8 cellular contexts compared by ENCODE assay signal in genomic region chr11:62705880-62706831, GRCh38. TPM values are rescaled to one million over a fixed set of nuclear protein-coding genes. Genes with fewer than 3 reads are reported as not detected.
DNase-seq lines count a peak whose midpoint lies in the region; ATAC-seq, FAIRE-seq and TF ChIP-seq lines count a peak whose summit lies in the region.

No MANE protein-coding gene starts in this region.

- H3K27me3 ChIP-seq in Karpas-422 (ENCODE audit: low read length) (no peaks in the 10 kb centered on the region), Peyer's patch (no peaks in the 10 kb centered on the region), esophagus muscularis mucosa (no peaks in the 10 kb centered on the region)

- peaks cover 1 to 12% of the 10 kb centered on the region in 2 donors for H3K36me3 Mint-ChIP-seq in activated T-cell treated with anti-CD3 and anti-CD28 coated beads, Interleukin-2, amount 50 U/mL, for 72 hours (ENCODE audit: insufficient read depth in 2 of 2)

- H3K9me3 ChIP-seq in Karpas-422 (ENCODE audit: low read length) (no peaks in the 10 kb centered on the region), Peyer's patch (no peaks in the 10 kb centered on the region), esophagus muscularis mucosa (no peaks in the 10 kb centered on the region)

- H3K4me1 ChIP-seq in Karpas-422 (ENCODE audit: low read length) = peaks cover 38% of the 10 kb centered on the region
- peaks cover 0 to 35% (median 12%) of the 10 kb centered on the region in 4 donors for H3K4me1 ChIP-seq in Peyer's patch
- peaks cover 34 to 51% (median 44%) of the 10 kb centered on the region in 4 donors for H3K4me1 ChIP-seq in esophagus muscularis mucosa

- H3K4me3 ChIP-seq in Karpas-422 (ENCODE audit: low read length) (peak overlapping the region; percentile 88), Peyer's patch (peak overlapping the region; percentile 63 to 87 (median 79)), esophagus muscularis mucosa (peak overlapping the region; percentile 69 to 77 (median 74))

- intact Hi-C loops in esophagus muscularis mucosa (cut with DNase I) = no loop called here

- H3K27ac ChIP-seq in Karpas-422 (ENCODE audit: low read length) = peak overlapping the region; percentile 57
- peak overlapping the region; percentile 67 to 78 (median 73) for H3K27ac ChIP-seq in Peyer's patch
- H3K27ac ChIP-seq in esophagus muscularis mucosa (replicated peaks in 1 of 4) = peak overlapping the region; percentile 78 to 95 (median 86)

- DNase-seq in D721Med (ENCODE audit: insufficient read length, low spot score) = peak; percentile 84
- DNase-seq in Karpas-422 = peak; percentile 97
- DNase-seq in Peyer's patch = peak; percentile 95 to 97 (median 97)
- peak; percentile 93 to 95 for DNase-seq in activated T-cell treated with anti-CD3 and anti-CD28 coated beads, Interleukin-2, amount 50 U/mL, for 72 hours
- DNase-seq in esophagus muscularis mucosa (ENCODE audit: extremely low spot score) = peak; percentile 98
- peak; percentile 95 for DNase-seq in myocyte (ENCODE audit: low read depth)
- peak; percentile 90 to 94 for DNase-seq in stimulated activated CD8-positive, alpha-beta memory T cell treated with anti-CD3 and anti-CD28 coated beads, Interleukin-7, amount 100 ng/mL, for 1 hour (ENCODE audit: low read depth in 2 of 2)

- no peaks in the 10 kb centered on the region for H3K27me3 Mint-ChIP-seq in activated T-cell treated with anti-CD3 and anti-CD28 coated beads, Interleukin-2, amount 50 U/mL, for 72 hours (ENCODE audit: low read depth)

- H3K9me3 Mint-ChIP-seq in activated T-cell treated with anti-CD3 and anti-CD28 coated beads, Interleukin-2, amount 50 U/mL, for 72 hours = no peaks in the 10 kb centered on the region

- FAIRE-seq in D721Med (lab: Jason Lieb, UNC) = no peak

- no peak for TF ChIP-seq CTCF in D721Med (IDR thresholded peaks at IDR 0.05; ENCODE audit: insufficient read depth, missing control alignments)
- no peak for TF ChIP-seq CTCF in Peyer's patch (IDR thresholded peaks at IDR 0.05)
- TF ChIP-seq CTCF in esophagus muscularis mucosa (IDR thresholded peaks at IDR 0.05) = no peak

- no peak overlapping the region for H2AFZ ChIP-seq in Karpas-422 (ENCODE audit: low read length)

- peak in 1 of 2 donors; percentile 43 for TF ChIP-seq POLR2A in Peyer's patch (IDR thresholded peaks at IDR 0.05)
- TF ChIP-seq POLR2A in esophagus muscularis mucosa (IDR thresholded peaks at IDR 0.05; ENCODE audit: low read depth) = no peak

- H3K4me2 ChIP-seq in Karpas-422 (ENCODE audit: low read depth, low read length, poor library complexity, severe bottlenecking) = peak overlapping the region; percentile 94

- H3K9ac ChIP-seq in Karpas-422 (ENCODE audit: low read length) = peak overlapping the region; percentile 78

- no peak for TF ChIP-seq EP300 in esophagus muscularis mucosa (IDR thresholded peaks at IDR 0.05)

- H3K27ac Mint-ChIP-seq in activated T-cell treated with anti-CD3 and anti-CD28 coated beads, Interleukin-2, amount 50 U/mL, for 72 hours = no peak overlapping the region

- peak; percentile 28 for ATAC-seq in GM21717 (IDR thresholded peaks at IDR 0.05; ENCODE audit: unreplicated experiment)
- peak; percentile 78 to 79 for ATAC-seq in activated T-cell treated with anti-CD3 and anti-CD28 coated beads, Interleukin-2, amount 50 U/mL, for 72 hours (replicated peaks in 1 of 2)

- H4K20me1 ChIP-seq in Karpas-422 (ENCODE audit: insufficient read depth, low read depth, low read length) = no peaks in the 10 kb centered on the region

- WGBS in esophagus muscularis mucosa = 9% methylated on average over 39 of the region's 73 CpGs

- peak overlapping the region; percentile 96 for H3K4me3 Mint-ChIP-seq in activated T-cell treated with anti-CD3 and anti-CD28 coated beads, Interleukin-2, amount 50 U/mL, for 72 hours

- peaks cover 51% of the 10 kb centered on the region for H3K4me1 Mint-ChIP-seq in activated T-cell treated with anti-CD3 and anti-CD28 coated beads, Interleukin-2, amount 50 U/mL, for 72 hours (ENCODE audit: low read depth)

- H3K36me3 ChIP-seq in Karpas-422 (ENCODE audit: insufficient read depth, low read length) (peaks cover 20% of the 10 kb centered on the region), Peyer's patch (peaks cover 0 to 12% (median 0%) of the 10 kb centered on the region in 3 donors), esophagus muscularis mucosa (peaks cover 7 to 22% (median 17%) of the 10 kb centered on the region in 4 donors)

- no peaks in the 10 kb centered on the region for H3K9me2 ChIP-seq in Karpas-422 (replicated peaks; ENCODE audit: insufficient read depth, low read length)

- H3K79me2 ChIP-seq in Karpas-422 (ENCODE audit: low read length) = peaks cover 15% of the 10 kb centered on the region

RNA-seq across cellular contexts. Expression of gene BSCL2, which starts 1.1 kb away (rescaled TPM):
- 55.6 and 79.1 TPM in 2 replicates for total RNA-seq in Karpas-422 (2014; rRNA removed; shearing (Covaris generic); ENCODE audit: low replicate concordance)
- total RNA-seq in Peyer's patch (10 to 100 TPM; 51.5 to 71.2 (median 61.3) TPM), esophagus muscularis mucosa (10 to 100 TPM; 25.3 to 58.1 (median 39.2) TPM), myocyte (40.8 and 49.8 TPM in 2 replicates)
- 10 to 100 TPM; 38.4 to 40.7 TPM for total RNA-seq in activated T-cell treated with anti-CD3 and anti-CD28 coated beads, Interleukin-2, amount 50 U/mL, for 72 hours
- polyA plus RNA-seq in myocyte (2012) = 82.1 TPM

RNA-seq across cellular contexts. Expression of gene GNG3, which starts 1.3 kb away (rescaled TPM):
- total RNA-seq in Karpas-422 (2014; rRNA removed; shearing (Covaris generic); ENCODE audit: low replicate concordance) = not detected in 2 replicates
- total RNA-seq in Peyer's patch (not detected), esophagus muscularis mucosa (1 to 10 TPM in 2 of 4 donors, under 1 TPM in 2; 0.65 to 1.5 (median 1.0) TPM), myocyte (not detected in 2 replicates)
- not detected for total RNA-seq in activated T-cell treated with anti-CD3 and anti-CD28 coated beads, Interleukin-2, amount 50 U/mL, for 72 hours
- 0.53 TPM for polyA plus RNA-seq in myocyte (2012)

RNA-seq across cellular contexts. Expression of gene LRRN4CL, which starts 16.8 kb away (rescaled TPM):
- 0.45 and 0.54 TPM in 2 replicates for total RNA-seq in Karpas-422 (2014; rRNA removed; shearing (Covaris generic); ENCODE audit: low replicate concordance)
- total RNA-seq in Peyer's patch = 10 to 100 TPM in 1 of 4 donors, 1 to 10 TPM in 3; 5.4 to 11.6 (median 8.8) TPM
- under 1 TPM; 0.12 to 0.38 TPM for total RNA-seq in activated T-cell treated with anti-CD3 and anti-CD28 coated beads, Interleukin-2, amount 50 U/mL, for 72 hours
- 10 to 100 TPM; 29.9 to 48.2 (median 39.2) TPM for total RNA-seq in esophagus muscularis mucosa
- 195 and 219 TPM in 2 replicates for total RNA-seq in myocyte
- polyA plus RNA-seq in myocyte (2012) = 24.4 TPM

RNA-seq across cellular contexts. Expression of gene HNRNPUL2, which starts 21.1 kb away (rescaled TPM):
- total RNA-seq in Karpas-422 (2014; rRNA removed; shearing (Covaris generic); ENCODE audit: low replicate concordance) = 10.6 and 13.9 TPM in 2 replicates
- total RNA-seq in Peyer's patch (10 to 100 TPM; 38.7 to 68.8 (median 50.3) TPM), esophagus muscularis mucosa (10 to 100 TPM; 19.5 to 45.0 (median 36.7) TPM), myocyte (8.0 and 8.6 TPM in 2 replicates)
- 10 to 100 TPM; 56.7 to 66.8 TPM for total RNA-seq in activated T-cell treated with anti-CD3 and anti-CD28 coated beads, Interleukin-2, amount 50 U/mL, for 72 hours
- polyA plus RNA-seq in myocyte (2012) = 46.2 TPM

RNA-seq across cellular contexts. Expression of gene TTC9C, which starts 22.1 kb away (rescaled TPM):
- 48.9 and 49.2 TPM in 2 replicates for total RNA-seq in Karpas-422 (2014; rRNA removed; shearing (Covaris generic); ENCODE audit: low replicate concordance)
- total RNA-seq in Peyer's patch (10 to 100 TPM; 16.5 to 30.5 (median 22.9) TPM), esophagus muscularis mucosa (10 to 100 TPM; 12.9 to 22.9 (median 18.2) TPM), myocyte (19.7 and 30.9 TPM in 2 replicates)
- 10 to 100 TPM; 67.3 to 68.9 TPM for total RNA-seq in activated T-cell treated with anti-CD3 and anti-CD28 coated beads, Interleukin-2, amount 50 U/mL, for 72 hours
- 33.3 TPM for polyA plus RNA-seq in myocyte (2012)

Comparison
In these comparisons a context has a peak if more than half of its experiments do, and no peak if none do; other contexts are left out.
1. Peak in every context shown above with its lines: DNase-seq, ATAC-seq, H3K4me3 ChIP-seq and H3K27ac ChIP-seq.